8 cellular contexts compared by ENCODE assay signal in the genomic region with DNA sequence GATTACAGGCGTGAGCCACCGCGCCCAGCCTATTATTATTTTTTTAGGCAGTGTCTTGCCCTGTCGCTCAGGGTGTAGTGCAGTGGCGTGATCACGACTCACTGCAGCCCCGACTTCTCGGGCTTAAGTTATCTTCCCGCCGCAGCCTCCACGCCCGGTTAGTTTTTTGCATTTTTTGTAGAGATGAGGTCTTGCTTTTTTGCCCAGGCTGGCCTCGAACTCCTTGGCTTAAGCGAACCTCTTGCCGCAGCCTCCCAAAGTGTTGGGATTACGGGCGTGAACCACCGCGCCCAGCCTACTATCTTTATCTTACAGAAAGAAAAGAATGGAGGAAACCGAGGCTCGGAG. TPM values are rescaled to one million over a fixed set of nuclear protein-coding genes. Genes with fewer than 3 reads are reported as not detected.
DNase-seq lines count a peak whose midpoint lies in the region; ATAC-seq, FAIRE-seq and TF ChIP-seq lines count a peak whose summit lies in the region.

No MANE protein-coding gene starts in this region.

- peaks cover 50% of the 10 kb centered on the region for H3K79me2 ChIP-seq in GM23338 (replicated peaks; ENCODE audit: insufficient read depth)

- TF ChIP-seq CTCF in GM23338 (conservative IDR thresholded peaks at IDR 0.05; ENCODE audit: low read depth in 2 of 2) = no peak
- TF ChIP-seq CTCF in foreskin fibroblast (IDR thresholded peaks at IDR 0.05; ENCODE audit: low read depth, low read length) = no peak

- ATAC-seq in GM23338 (no peak), T-cell (replicated peaks in 1 of 4) (peak in 1 of 4 experiments; percentile 0), GM18870 (IDR thresholded peaks at IDR 0.05; ENCODE audit: unreplicated experiment) (no peak), GM21381 (IDR thresholded peaks at IDR 0.05; ENCODE audit: unreplicated experiment) (no peak)

- peak overlapping the region; percentile 100 for H3K4me3 ChIP-seq in GM23338
- H3K4me3 ChIP-seq in foreskin fibroblast (ENCODE audit: low read depth in 1 of 2, low read length in 2 of 2) = peak overlapping the region; percentile 74 to 95
- H3K4me3 ChIP-seq in small intestine (ENCODE audit: low read depth in 1 of 2, low read length in 2 of 2) = peak overlapping the region; percentile 87 to 88

- H3K36me3 ChIP-seq in GM23338 (ENCODE audit: insufficient read depth) (no peaks in the 10 kb centered on the region), small intestine (ENCODE audit: control insufficient read depth in 2 of 2, insufficient read depth in 2 of 2, low read length in 2 of 2) (no peaks in the 10 kb centered on the region)

- H3K4me3 Mint-ChIP-seq in GM23338 (peak overlapping the region; percentile 97), T-cell (peak overlapping the region; percentile 92 to 100 (median 95))

- H3K4me1 ChIP-seq in GM23338 (ENCODE audit: insufficient read depth) = peaks cover 16% of the 10 kb centered on the region; the same call in 1 of the 2 replicates
- peaks cover 0 to 10% of the 10 kb centered on the region in 2 donors for H3K4me1 ChIP-seq in small intestine (ENCODE audit: control insufficient read depth in 2 of 2, insufficient read depth in 1 of 2, low read depth in 1 of 2, low read length in 1 of 2)

- H3K27me3 Mint-ChIP-seq in GM23338 (ENCODE audit: insufficient read depth, low read depth, poor library complexity) (peaks cover 16% of the 10 kb centered on the region), T-cell (no peaks in the 10 kb centered on the region)

- H3K9me3 Mint-ChIP-seq in GM23338 = no peaks in the 10 kb centered on the region; the same call in 1 of the 3 replicates
- H3K9me3 Mint-ChIP-seq in T-cell = no peaks in the 10 kb centered on the region

- H3K27ac ChIP-seq in GM23338 (ENCODE audit: low read depth) = peak overlapping the region; percentile 99
- H3K27ac ChIP-seq in small intestine (ENCODE audit: low read depth in 1 of 2, low read length in 1 of 2) = peak overlapping the region; percentile 89 to 97

- H4K20me1 ChIP-seq in GM23338 (replicated peaks; ENCODE audit: insufficient read depth) = peaks cover 20% of the 10 kb centered on the region; the same call in 1 of the 2 replicates

- peak overlapping the region; percentile 97 for H2AFZ ChIP-seq in GM23338

- peak overlapping the region; percentile 97 for H3K27ac Mint-ChIP-seq in GM23338
- peak overlapping the region; percentile 91 to 94 for H3K27ac Mint-ChIP-seq in T-cell

- DNase-seq in GM23338 (ENCODE audit: low spot score) (no peak), T-cell (peak in 2 of 34 experiments; percentile 2 to 7), foreskin fibroblast (no peak), small intestine (no peak), putamen (ENCODE audit: low spot score) (no peak), 8988T (no peak)

- H3K4me1 Mint-ChIP-seq in GM23338 (peaks cover 5% of the 10 kb centered on the region), T-cell (peaks cover 40 to 49% (median 41%) of the 10 kb centered on the region in 3 donors)

- CTCF ChIA-PET in T-cell (lab: Charles Lee) = interaction anchor here (0.6 kb wide), 3 partner anchors 31 to 1547 kb away, joined by 3 to 4 read pairs (median 3); no protein-coding TSS in a partner anchor

- 1 to 3% (median 2%) methylated on average over 21 of the region's 21 CpGs for WGBS in small intestine, 3 donors

- POLR2A ChIA-PET in T-cell (lab: Charles Lee) = no interaction called here

- H3K36me3 Mint-ChIP-seq in GM23338 (ENCODE audit: low read depth) = peaks cover 4% of the 10 kb centered on the region; the same call in 1 of the 3 replicates
- no peaks in the 10 kb centered on the region for H3K36me3 Mint-ChIP-seq in T-cell

- H3K9me2 ChIP-seq in GM23338 (ENCODE audit: insufficient read depth) = no peaks in the 10 kb centered on the region

- H3F3A ChIP-seq in GM23338 (replicated peaks; ENCODE audit: low read depth) = peaks cover 17% of the 10 kb centered on the region; the same call in 1 of the 2 replicates

- H3K9me3 ChIP-seq in small intestine (ENCODE audit: control insufficient read depth, low read depth) = no peaks in the 10 kb centered on the region

- no peak for FAIRE-seq in small intestine (lab: Jason Lieb, UNC)

- H3K27me3 ChIP-seq in GM23338 (ENCODE audit: insufficient read depth) = no peaks in the 10 kb centered on the region
- H3K27me3 ChIP-seq in small intestine (ENCODE audit: control insufficient read depth in 2 of 2, insufficient read depth in 2 of 2, low read length in 2 of 2) = no peaks in the 10 kb centered on the region

- H3K4me2 ChIP-seq in GM23338 = peak overlapping the region; percentile 93

TF ChIP-seq in GM23338, 12 proteins besides CTCF, POLR2A, EP300 and RAD21:
- no peak for TF ChIP-seq JUNB (IDR thresholded peaks at IDR 0.05; ENCODE audit: unreplicated experiment)
- no peak for TF ChIP-seq ZNF331 (CRISPR knock-in tag; IDR thresholded peaks at IDR 0.05; ENCODE audit: low read depth)
- TF ChIP-seq, protein P1, sequence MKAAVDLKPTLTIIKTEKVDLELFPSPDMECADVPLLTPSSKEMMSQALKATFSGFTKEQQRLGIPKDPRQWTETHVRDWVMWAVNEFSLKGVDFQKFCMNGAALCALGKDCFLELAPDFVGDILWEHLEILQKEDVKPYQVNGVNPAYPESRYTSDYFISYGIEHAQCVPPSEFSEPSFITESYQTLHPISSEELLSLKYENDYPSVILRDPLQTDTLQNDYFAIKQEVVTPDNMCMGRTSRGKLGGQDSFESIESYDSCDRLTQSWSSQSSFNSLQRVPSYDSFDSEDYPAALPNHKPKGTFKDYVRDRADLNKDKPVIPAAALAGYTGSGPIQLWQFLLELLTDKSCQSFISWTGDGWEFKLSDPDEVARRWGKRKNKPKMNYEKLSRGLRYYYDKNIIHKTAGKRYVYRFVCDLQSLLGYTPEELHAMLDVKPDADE (IDR thresholded peaks at IDR 0.05) = no peak
- TF ChIP-seq, protein P2, sequence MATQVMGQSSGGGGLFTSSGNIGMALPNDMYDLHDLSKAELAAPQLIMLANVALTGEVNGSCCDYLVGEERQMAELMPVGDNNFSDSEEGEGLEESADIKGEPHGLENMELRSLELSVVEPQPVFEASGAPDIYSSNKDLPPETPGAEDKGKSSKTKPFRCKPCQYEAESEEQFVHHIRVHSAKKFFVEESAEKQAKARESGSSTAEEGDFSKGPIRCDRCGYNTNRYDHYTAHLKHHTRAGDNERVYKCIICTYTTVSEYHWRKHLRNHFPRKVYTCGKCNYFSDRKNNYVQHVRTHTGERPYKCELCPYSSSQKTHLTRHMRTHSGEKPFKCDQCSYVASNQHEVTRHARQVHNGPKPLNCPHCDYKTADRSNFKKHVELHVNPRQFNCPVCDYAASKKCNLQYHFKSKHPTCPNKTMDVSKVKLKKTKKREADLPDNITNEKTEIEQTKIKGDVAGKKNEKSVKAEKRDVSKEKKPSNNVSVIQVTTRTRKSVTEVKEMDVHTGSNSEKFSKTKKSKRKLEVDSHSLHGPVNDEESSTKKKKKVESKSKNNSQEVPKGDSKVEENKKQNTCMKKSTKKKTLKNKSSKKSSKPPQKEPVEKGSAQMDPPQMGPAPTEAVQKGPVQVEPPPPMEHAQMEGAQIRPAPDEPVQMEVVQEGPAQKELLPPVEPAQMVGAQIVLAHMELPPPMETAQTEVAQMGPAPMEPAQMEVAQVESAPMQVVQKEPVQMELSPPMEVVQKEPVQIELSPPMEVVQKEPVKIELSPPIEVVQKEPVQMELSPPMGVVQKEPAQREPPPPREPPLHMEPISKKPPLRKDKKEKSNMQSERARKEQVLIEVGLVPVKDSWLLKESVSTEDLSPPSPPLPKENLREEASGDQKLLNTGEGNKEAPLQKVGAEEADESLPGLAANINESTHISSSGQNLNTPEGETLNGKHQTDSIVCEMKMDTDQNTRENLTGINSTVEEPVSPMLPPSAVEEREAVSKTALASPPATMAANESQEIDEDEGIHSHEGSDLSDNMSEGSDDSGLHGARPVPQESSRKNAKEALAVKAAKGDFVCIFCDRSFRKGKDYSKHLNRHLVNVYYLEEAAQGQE (IDR thresholded peaks at IDR 0.05; ENCODE audit: unreplicated experiment) = no peak
- TF ChIP-seq EZH2phosphoT487 (IDR thresholded peaks at IDR 0.05; ENCODE audit: unreplicated experiment) = no peak

RNA-seq across cellular contexts. Expression of a gene that starts 0.5 kb away (rescaled TPM):
- 90.0 and 94.7 TPM in 2 replicates for total RNA-seq in GM23338 (2014; rRNA removed; shearing (Covaris generic))
- polyA plus RNA-seq in GM23338 (2016; fragmentation: Nextera tagmentation; extraction: Ambion mirVana) (71.9 and 87.0 TPM in 2 replicates), small intestine (10 to 100 TPM; 22.7 to 30.9 (median 25.5) TPM)
- total RNA-seq in T-cell = 10 to 100 TPM; 48.7 to 55.5 (median 53.2) TPM

RNA-seq across cellular contexts. Expression of a gene that starts 8.8 kb away (rescaled TPM):
- 1,413 and 1,678 TPM in 2 replicates for total RNA-seq in GM23338 (2014; rRNA removed; shearing (Covaris generic))
- polyA plus RNA-seq in GM23338 (2016; fragmentation: Nextera tagmentation; extraction: Ambion mirVana) (1,712 and 1,715 TPM in 2 replicates), small intestine (1,000 to 10,000 TPM; 1,016 to 2,257 (median 2,012) TPM)
- total RNA-seq in T-cell = 1,000 to 10,000 TPM; 1,580 to 1,742 (median 1,622) TPM

RNA-seq across cellular contexts. Expression of a gene that starts 36.0 kb away (rescaled TPM):
- 29.9 and 36.9 TPM in 2 replicates for total RNA-seq in GM23338 (2014; rRNA removed; shearing (Covaris generic))
- 21.7 and 25.7 TPM in 2 replicates for polyA plus RNA-seq in GM23338 (2016; fragmentation: Nextera tagmentation; extraction: Ambion mirVana)
- 10 to 100 TPM; 49.7 to 58.5 (median 53.7) TPM for total RNA-seq in T-cell
- 10 to 100 TPM in 2 of 3 donors, 1 to 10 TPM in 1; 6.1 to 11.6 (median 11.2) TPM for polyA plus RNA-seq in small intestine
